In genomic region chr2:10363861-10364610, GRCh38 we compare ENCODE assay signal across 21 cellular contexts.
"Had no signal": no experiment of that assay in that cellular context is flagged by ENCODE, and none has a peak within 500 bp of the region (broad histone marks: within the 10 kb centered on the region; RNA-seq: fewer than 3 reads in every experiment).

No MANE protein-coding gene starts in this region.

- H3K9me3 ChIP-seq: colonic mucosa, esophagus squamous epithelium, gastroesophageal sphincter, psoas muscle, spleen, thoracic aorta, transverse colon had no signal

- H3K4me3 ChIP-seq: colonic mucosa, esophagus squamous epithelium, gastroesophageal sphincter, neural progenitor cell, psoas muscle, spleen, thoracic aorta, transverse colon had no signal

- H3K36me3 Mint-ChIP-seq: natural killer cell treated with Interleukin-12 subunit alpha and Interleukin-12 subunit beta and Interleukin-15 and Interleukin-18, amount 100 ng/mL, for 72 hours; neural progenitor cell had no signal

- H3K27ac ChIP-seq: colonic mucosa, esophagus squamous epithelium, gastroesophageal sphincter, neural progenitor cell, psoas muscle, spleen, thoracic aorta, transverse colon had no signal

- H3K27ac Mint-ChIP-seq: memory B cell; natural killer cell treated with Interleukin-12 subunit alpha and Interleukin-12 subunit beta and Interleukin-15 and Interleukin-18, amount 100 ng/mL, for 72 hours had no signal

- H3K4me3 Mint-ChIP-seq: immature natural killer cell; memory B cell; natural killer cell treated with Interleukin-12 subunit alpha and Interleukin-12 subunit beta and Interleukin-15 and Interleukin-18, amount 100 ng/mL, for 72 hours; neural progenitor cell had no signal

- H3K9me3 Mint-ChIP-seq: immature natural killer cell; memory B cell; natural killer cell treated with Interleukin-12 subunit alpha and Interleukin-12 subunit beta and Interleukin-15 and Interleukin-18, amount 100 ng/mL, for 72 hours; neural progenitor cell had no signal

- H3K36me3 ChIP-seq: colonic mucosa, neural progenitor cell, thoracic aorta, transverse colon had no signal

- DNase-seq: colonic mucosa; dermis blood vessel endothelial cell; esophagus squamous epithelium; foreskin fibroblast; immature natural killer cell; left colon; midbrain; occipital lobe; psoas muscle; retina; spleen; stimulated activated CD4-positive, alpha-beta T cell treated with anti-CD3 and anti-CD28 coated beads, Interleukin-15, amount 100 ng/mL, for 24 hours; stimulated activated CD4-positive, alpha-beta T cell treated with anti-CD3 and anti-CD28 coated beads, Interleukin-1b, Interleukin-23, amount 100 ng/mL, for 48 hours; stimulated activated CD4-positive, alpha-beta T cell treated with anti-CD3 and anti-CD28 coated beads, Interleukin-4, amount 100 ng/mL, for 4 hours; stimulated activated naive CD4-positive, alpha-beta T cell treated with Interleukin-2 at 50 U/mL for 16 hours; transverse colon had no signal

- H3K27me3 Mint-ChIP-seq: memory B cell; natural killer cell treated with Interleukin-12 subunit alpha and Interleukin-12 subunit beta and Interleukin-15 and Interleukin-18, amount 100 ng/mL, for 72 hours had no signal

- H3K27me3 ChIP-seq: colonic mucosa, esophagus squamous epithelium, gastroesophageal sphincter, neural progenitor cell, spleen, transverse colon had no signal

- H3K4me2 ChIP-seq: neural progenitor cell had no signal

- H3K9ac ChIP-seq: neural progenitor cell had no signal

- H3K4me1 ChIP-seq: colonic mucosa, gastroesophageal sphincter, psoas muscle had no signal

- H2AFZ ChIP-seq: neural progenitor cell had no signal
